In genomic region chr13:85277753-85278152, GRCh38 we compare ENCODE assay signal across 20 cellular contexts.
DNase-seq lines count a peak whose midpoint lies in the region; ATAC-seq and FAIRE-seq lines count a peak whose summit lies in the region.
"Had no signal": no experiment of that assay in that cellular context is flagged by ENCODE, and none has a peak within 500 bp of the region (broad histone marks: within the 10 kb centered on the region; RNA-seq: fewer than 3 reads in every experiment).

No MANE protein-coding gene starts in this region.

- no peak overlapping the region for H3K9ac ChIP-seq in adipocyte (ENCODE audit: low read length)

- no peaks in the 10 kb centered on the region for H3K9me3 ChIP-seq in adipocyte (ENCODE audit: control insufficient read depth, low read length)
- H3K9me3 ChIP-seq: pancreas had no signal

- in situ Hi-C loops in ACHN (cut with HindIII; ENCODE audit: low pct_ligation_motif_present, low pct_unique_long_range_greater_than_20kb, low sequenced_read_pairs), result no loop called here

- H3K4me3 ChIP-seq in adipocyte (ENCODE audit: low read length), result no peak overlapping the region
- H3K4me3 ChIP-seq: pancreas had no signal

- ATAC-seq in GM19463 (IDR thresholded peaks at IDR 0.05; ENCODE audit: unreplicated experiment), result no peak
- no peak for ATAC-seq in HG03432 (IDR thresholded peaks at IDR 0.05; ENCODE audit: unreplicated experiment)
- ATAC-seq: activated T-cell treated with anti-CD3 and anti-CD28 coated beads, Interleukin-2, amount 50 U/mL, for 72 hours; esophagus mucosa; left cardiac atrium; stimulated activated naive B cell treated with anti-CD40 and anti-IgM and Interleukin-4, amounts not matched to agents 10 μg/mL and 1 μg/mL and 100 μg/mL, for 72 hours had no signal

- DNase-seq in ACHN, result peak; percentile 7
- DNase-seq in HTR-8/SVneo (ENCODE audit: insufficient read length, low spot score), result peak; percentile 23
- peak; percentile 14 for DNase-seq in adipocyte (ENCODE audit: low read depth)
- peak; percentile 34 for DNase-seq in hepatic stellate cell (ENCODE audit: low spot score)
- no peak for DNase-seq in NCI-H1092 treated with DMSO at 0.1 percent for 48 hours (lab: John Stamatoyannopoulos, UW)
- no peak for DNase-seq in 8988T
- DNase-seq: activated CD4-positive, alpha-beta memory T cell treated with anti-CD3 and anti-CD28 coated beads, Interleukin-2, amount 10 ng/mL, durations not matched to agents 7 days and 5 days; activated T-cell treated with anti-CD3 and anti-CD28 coated beads, Interleukin-2, amount 50 U/mL, for 72 hours; hypothalamus; Kasumi-1; left cardiac atrium; NCI-H146; NCI-H446; pancreas; small intestine; stimulated activated naive B cell treated with anti-CD40 and anti-IgM and Interleukin-4, amounts not matched to agents 10 μg/mL and 1 μg/mL and 100 μg/mL, for 72 hours; trophoblast cell had no signal

- FAIRE-seq in HTR-8/SVneo (lab: Jason Lieb, UNC), result no peak
- FAIRE-seq: pancreas, small intestine had no signal

- H3K36me3 ChIP-seq in adipocyte (ENCODE audit: control insufficient read depth, insufficient read depth, low read length, severe bottlenecking), result no peaks in the 10 kb centered on the region
- H3K36me3 ChIP-seq: pancreas had no signal

- H3K27me3 ChIP-seq in adipocyte (replicated peaks; ENCODE audit: control insufficient read depth, insufficient read depth, low read length), result no peaks in the 10 kb centered on the region
- H3K27me3 ChIP-seq: pancreas had no signal

- no peaks in the 10 kb centered on the region for H3K4me1 ChIP-seq in adipocyte (ENCODE audit: control insufficient read depth, insufficient read depth, low read length)
- H3K4me1 ChIP-seq: pancreas had no signal

Comparison
In these comparisons a context has a peak if more than half of its experiments do, and no peak if none do; other contexts are left out.
1. DNase-seq: peak in ACHN (single experiment), HTR-8/SVneo (single experiment), adipocyte (single experiment) and hepatic stellate cell (single experiment); none in NCI-H1092 treated with DMSO at 0.1 percent for 48 hours (single experiment) and 8988T (single experiment).